ENCODE assay signal across 30 cellular contexts in genomic region chr4:61785766-61786165, GRCh38.
A peak's percentile ranks its signal among the peaks of the same experiment; 100 is the strongest.
DNase-seq lines count a peak whose midpoint lies in the region; TF ChIP-seq lines count a peak whose summit lies in the region.
"Had no signal": no experiment of that assay in that cellular context is flagged by ENCODE, and none has a peak within 500 bp of the region (broad histone marks: within the 10 kb centered on the region; RNA-seq: fewer than 3 reads in every experiment).

No MANE protein-coding gene starts in this region.

- H3K27me3 Mint-ChIP-seq in type B pancreatic cell: no peaks in the 10 kb centered on the region
- H3K27me3 Mint-ChIP-seq: B cell; CD4-positive, alpha-beta memory T cell; CD4-positive, alpha-beta T cell; CD4-positive, CD25-positive, alpha-beta regulatory T cell; CD8-positive, alpha-beta memory T cell had no signal

- H3K4me1 Mint-ChIP-seq in type B pancreatic cell (ENCODE audit: unreplicated experiment): no peaks in the 10 kb centered on the region
- H3K4me1 Mint-ChIP-seq: B cell; CD14-positive monocyte; CD4-positive, alpha-beta memory T cell; CD4-positive, CD25-positive, alpha-beta regulatory T cell; CD8-positive, alpha-beta memory T cell had no signal

- DNase-seq in NCI-H446 (lab: John Stamatoyannopoulos, UW): peak; percentile 42 to 64
- DNase-seq in NCI-H446 treated with DMSO at 0.1 percent for 48 hours (lab: John Stamatoyannopoulos, UW): no peak
- peak; percentile 77 for DNase-seq in G401 (ENCODE audit: low spot score)
- peak; percentile 70 for DNase-seq in cerebellar cortex (ENCODE audit: low spot score)
- no peak for DNase-seq in foreskin fibroblast
- DNase-seq in type B pancreatic cell (ENCODE audit: extremely low spot score, unreplicated experiment): no peak
- DNase-seq: 8988T; ACHN; AML-193; BE2C; Caco-2; Calu3; CD4-positive, alpha-beta memory T cell; CD4-positive, alpha-beta T cell; CD4-positive, CD25-positive, alpha-beta regulatory T cell; CD8-positive, alpha-beta memory T cell; CD8-positive, alpha-beta T cell; COR-L47; DMS 273 treated with DMSO at 0.1 percent for 48 hours; DMS153; DMS53; DMS79; DMS79 treated with DMSO at 0.1 percent for 48 hours; DND-41; EL had no signal

- peaks cover 7% of the 10 kb centered on the region for H3K9me3 Mint-ChIP-seq in type B pancreatic cell
- H3K9me3 Mint-ChIP-seq: CD4-positive, alpha-beta T cell had no signal

- no peak for TF ChIP-seq CTCF in foreskin fibroblast (IDR thresholded peaks at IDR 0.05; ENCODE audit: low read depth, low read length)
- no peak for TF ChIP-seq CTCF in type B pancreatic cell (conservative IDR thresholded peaks at IDR 0.05)

- H3K4me3 ChIP-seq in foreskin fibroblast (ENCODE audit: low read depth in 1 of 2, low read length in 2 of 2): no peak overlapping the region
- H3K4me3 ChIP-seq: A549; BLaER1; BLaER1 treated with 17β-estradiol and CSF1 and Interleukin-3, amounts not matched to agents 10 nM and 100 nM had no signal

- H3K36me3 Mint-ChIP-seq in type B pancreatic cell: peaks cover 3% of the 10 kb centered on the region
- H3K36me3 Mint-ChIP-seq: CD14-positive monocyte; CD4-positive, alpha-beta memory T cell; CD4-positive, CD25-positive, alpha-beta regulatory T cell; CD8-positive, alpha-beta memory T cell; CD8-positive, alpha-beta T cell had no signal

- no peak overlapping the region for H3K27ac Mint-ChIP-seq in type B pancreatic cell
- H3K27ac Mint-ChIP-seq: B cell; CD14-positive monocyte; CD4-positive, alpha-beta memory T cell; CD4-positive, alpha-beta T cell; CD4-positive, CD25-positive, alpha-beta regulatory T cell; CD8-positive, alpha-beta memory T cell; CD8-positive, alpha-beta T cell had no signal

- no peak overlapping the region for H3K4me3 Mint-ChIP-seq in type B pancreatic cell
- H3K4me3 Mint-ChIP-seq: B cell; CD14-positive monocyte; CD4-positive, alpha-beta memory T cell; CD4-positive, alpha-beta T cell; CD4-positive, CD25-positive, alpha-beta regulatory T cell; CD8-positive, alpha-beta memory T cell; CD8-positive, alpha-beta T cell had no signal

- in situ Hi-C loops in G401 (cut with HindIII; ENCODE audit: low sequenced_read_pairs): no loop called here

Comparison
In these comparisons a context has a peak if more than half of its experiments do, and no peak if none do; other contexts are left out.
1. DNase-seq: peak in NCI-H446 (2 of 2), G401 (single experiment) and cerebellar cortex (single experiment); none in NCI-H446 treated with DMSO at 0.1 percent for 48 hours (single experiment), foreskin fibroblast (0 of 2) and type B pancreatic cell (single experiment).